ENCODE assay signal across 13 cellular contexts in genomic region chr16:1992475-1993292, GRCh38. TPM values are rescaled to one million over a fixed set of nuclear protein-coding genes. Genes with fewer than 3 reads are reported as not detected.
DNase-seq lines count a peak whose midpoint lies in the region; ATAC-seq, FAIRE-seq and TF ChIP-seq lines count a peak whose summit lies in the region.
"Had no signal": no experiment of that assay in that cellular context is flagged by ENCODE, and none has a peak within 500 bp of the region (broad histone marks: within the 10 kb centered on the region; RNA-seq: fewer than 3 reads in every experiment).

No MANE protein-coding gene starts in this region.

- peak overlapping the region; percentile 32; the same call in 1 of the 2 replicates for H3K4me3 ChIP-seq in AG04450 (ENCODE audit: low read depth, low read length)
- H3K4me3 ChIP-seq in HUES48 (ENCODE audit: low read depth, low read length), result peak overlapping the region; percentile 68; the same call in 1 of the 2 replicates
- no peak overlapping the region for H3K4me3 ChIP-seq in endothelial cell of umbilical vein (replicated peaks in 1 of 3; ENCODE audit: insufficient read depth in 1 of 3, low read depth in 1 of 3, low read length in 3 of 3)
- H3K4me3 ChIP-seq in neuronal stem cell (ENCODE audit: low read length in 2 of 2), result peak overlapping the region; percentile 26 to 76
- no peak overlapping the region for H3K4me3 ChIP-seq in body of pancreas
- H3K4me3 ChIP-seq: HAP-1 had no signal

- DNase-seq in AG04450 (ENCODE audit: low read depth, low spot score), result no peak
- no peak for DNase-seq in endothelial cell of umbilical vein (ENCODE audit: low read depth, low spot score)
- DNase-seq in neuronal stem cell (ENCODE audit: low spot score), result no peak
- DNase-seq in body of pancreas, result no peak
- DNase-seq in NCI-H2196 treated with DMSO at 0.1 percent for 48 hours (lab: John Stamatoyannopoulos, UW; ENCODE audit: unreplicated experiment), result no peak
- no peak for DNase-seq in NCI-H1105 treated with DMSO at 0.1 percent for 48 hours (lab: John Stamatoyannopoulos, UW)
- DNase-seq in NCI-H187 (lab: John Stamatoyannopoulos, UW), result no peak
- DNase-seq: NCI-H510A had no signal

- dilution Hi-C loops in endothelial cell of umbilical vein (cut with MboI; ENCODE audit: extremely low pct_ligation_motif_present, low sequenced_read_pairs), result no loop called here

- peaks cover 22% of the 10 kb centered on the region for H3K4me1 ChIP-seq in HUES48 (ENCODE audit: control insufficient read depth, insufficient read depth, low read length)
- peaks cover 7% of the 10 kb centered on the region for H3K4me1 ChIP-seq in endothelial cell of umbilical vein (ENCODE audit: control insufficient read depth, extremely low read depth, insufficient read depth, low read length)
- H3K4me1 ChIP-seq in neuronal stem cell (ENCODE audit: control insufficient read depth in 2 of 2, insufficient read depth in 1 of 2, low read depth in 1 of 2, low read length in 2 of 2), result peaks cover 12 to 18% of the 10 kb centered on the region in 2 donors
- H3K4me1 ChIP-seq in body of pancreas, result peaks cover 36% of the 10 kb centered on the region
- H3K4me1 ChIP-seq: HAP-1 had no signal

- H3K9ac ChIP-seq in HUES48 (ENCODE audit: low read depth, low read length) (peak overlapping the region; percentile 86; the same call in 1 of the 2 replicates), endothelial cell of umbilical vein (replicated peaks; ENCODE audit: extremely low read depth, insufficient read depth, low read length) (no peak overlapping the region), neuronal stem cell (ENCODE audit: low read depth, low read length, poor library complexity) (peak overlapping the region; percentile 88)

- TF ChIP-seq CTCF in AG04450 (IDR thresholded peaks at IDR 0.05; ENCODE audit: low read depth, low read length) (no peak), endothelial cell of umbilical vein (IDR thresholded peaks at IDR 0.05; ENCODE audit: extremely low read depth in 1 of 2, insufficient read depth in 1 of 2, low read depth in 1 of 2, low read length in 2 of 2) (no peak), body of pancreas (IDR thresholded peaks at IDR 0.05) (no peak)

- ATAC-seq in body of pancreas, result no peak

- H4K8ac ChIP-seq in neuronal stem cell (ENCODE audit: low read depth, low read length), result peak overlapping the region; percentile 65

- H3K9me3 ChIP-seq in AG04450 (ENCODE audit: control insufficient read depth, insufficient read depth, low read length) (peaks cover 12% of the 10 kb centered on the region; the same call in 1 of the 2 replicates), HUES48 (ENCODE audit: control insufficient read depth, insufficient read depth, low read length) (no peaks in the 10 kb centered on the region), endothelial cell of umbilical vein (replicated peaks; ENCODE audit: control insufficient read depth, insufficient read depth, low read length) (no peaks in the 10 kb centered on the region), neuronal stem cell (replicated peaks in 1 of 2; ENCODE audit: control insufficient read depth in 2 of 2, insufficient read depth in 1 of 2, low read depth in 1 of 2, low read length in 2 of 2) (peaks cover 0 to 4% of the 10 kb centered on the region in 2 donors), body of pancreas (no peaks in the 10 kb centered on the region)
- H3K9me3 ChIP-seq: HAP-1, ovary had no signal

- BruUV-seq in endothelial cell of umbilical vein (replicated peaks; lab: Mats Ljungman, UMichigan), result no TSS peak

- no peaks in the 10 kb centered on the region for H3K9me1 ChIP-seq in endothelial cell of umbilical vein (replicated peaks; ENCODE audit: control insufficient read depth, extremely low read depth, insufficient read depth, low read length)

- peak overlapping the region; percentile 99 for H3K18ac ChIP-seq in neuronal stem cell (ENCODE audit: low read length)

- intact Hi-C loops in endothelial cell of umbilical vein (cut with micrococcal nuclease), result no loop called here
- intact Hi-C loops in body of pancreas (cut with DNase I), result no loop called here

- no CpG with 5 or more reads among the region's 77 CpGs for WGBS in neuronal stem cell (ENCODE audit: extremely low coverage in 2 of 2, insufficient read length in 2 of 2, insufficient replicate concordance in 1 of 2), 2 donors
- WGBS in body of pancreas, 2 donors, result 38 to 50% methylated on average over 2 to 70 of the region's 77 CpGs

- TF ChIP-seq POLR2A in endothelial cell of umbilical vein (IDR thresholded peaks at IDR 0.05; ENCODE audit: low read depth, low read length) (no peak), body of pancreas (IDR thresholded peaks at IDR 0.05) (no peak)

- peaks cover 21% of the 10 kb centered on the region for H3K27me3 ChIP-seq in AG04450 (ENCODE audit: control insufficient read depth, insufficient read depth, low read length)
- peaks cover 26% of the 10 kb centered on the region for H3K27me3 ChIP-seq in HUES48 (ENCODE audit: control insufficient read depth, insufficient read depth, low read length)
- H3K27me3 ChIP-seq in endothelial cell of umbilical vein (ENCODE audit: control insufficient read depth in 2 of 2, insufficient read depth in 2 of 2, low read length in 2 of 2), result peaks cover 23 to 24% of the 10 kb centered on the region in 2 experiments
- H3K27me3 ChIP-seq in neuronal stem cell (ENCODE audit: control insufficient read depth in 3 of 3, insufficient read depth in 3 of 3, low read depth in 1 of 3, low read length in 3 of 3), result peaks cover 18 to 37% (median 34%) of the 10 kb centered on the region in 3 experiments
- H3K27me3 ChIP-seq in body of pancreas, result peaks cover 0 to 19% of the 10 kb centered on the region in 2 donors
- H3K27me3 ChIP-seq: ovary had no signal

- peak overlapping the region; percentile 99 for H3K23ac ChIP-seq in neuronal stem cell (ENCODE audit: low read depth, low read length, poor library complexity)

- peak overlapping the region; percentile 98 for H2BK12ac ChIP-seq in neuronal stem cell (ENCODE audit: low read length)

- H3K79me2 ChIP-seq in endothelial cell of umbilical vein (ENCODE audit: control insufficient read depth, insufficient read depth, low read length), result no peaks in the 10 kb centered on the region

- peak overlapping the region; percentile 39 for H2BK5ac ChIP-seq in neuronal stem cell (ENCODE audit: low read length)

- H3K79me1 ChIP-seq in neuronal stem cell (ENCODE audit: low read depth, low read length), result peaks cover 4% of the 10 kb centered on the region

- CTCF ChIA-PET in AG04450 (lab: Charles Lee) (interaction anchor here (1.5 to 4.0 kb wide), 2 partner anchors 11 to 148 kb away, joined by 4 to 16 read pairs; no protein-coding TSS in a partner anchor), endothelial cell of umbilical vein (lab: Charles Lee) (interaction anchor here (0.7 to 3.9 kb wide), 3 partner anchors 10 to 148 kb away, joined by 3 to 23 read pairs (median 9); no protein-coding TSS in a partner anchor)

- H3K4me2 ChIP-seq in endothelial cell of umbilical vein (ENCODE audit: insufficient read depth, low read length), result no peak overlapping the region
- H3K4me2 ChIP-seq in neuronal stem cell (ENCODE audit: insufficient read depth, low read length, poor library complexity, severe bottlenecking), result peak overlapping the region; percentile 73

- H3K14ac ChIP-seq in neuronal stem cell (ENCODE audit: low read length), result peak overlapping the region; percentile 94

- H3K36me3 ChIP-seq in HUES48 (ENCODE audit: control insufficient read depth, insufficient read depth, low read length), result peaks cover 12% of the 10 kb centered on the region
- H3K36me3 ChIP-seq in endothelial cell of umbilical vein (ENCODE audit: control insufficient read depth in 2 of 2, extremely low read depth in 1 of 2, insufficient read depth in 2 of 2, low read length in 2 of 2), result peaks cover 0 to 4% of the 10 kb centered on the region in 2 experiments
- peaks cover 5 to 17% of the 10 kb centered on the region in 2 donors for H3K36me3 ChIP-seq in neuronal stem cell (replicated peaks in 1 of 2; ENCODE audit: control insufficient read depth in 2 of 2, insufficient read depth in 2 of 2, low read length in 2 of 2)
- H3K36me3 ChIP-seq in body of pancreas (replicated peaks in 1 of 2; ENCODE audit: insufficient read depth in 1 of 2, low read depth in 2 of 2), result no peaks in the 10 kb centered on the region
- H3K36me3 ChIP-seq: ovary had no signal

- POLR2A ChIA-PET in AG04450 (lab: Yijun Ruan, JAX) (interaction anchor here (1.8 to 3.2 kb wide), 2 partner anchors 28 to 163 kb away, joined by 7 to 10 read pairs; partner anchors contain the start of genes RPS2 and TRAF7), endothelial cell of umbilical vein (lab: Charles Lee) (interaction anchor here (0.9 to 1.3 kb wide), 2 partner anchors 28 to 163 kb away, joined by 4 to 5 read pairs; partner anchors contain the start of genes RPS2 and TRAF7)

- H4K20me1 ChIP-seq in endothelial cell of umbilical vein (replicated peaks; ENCODE audit: control insufficient read depth, extremely low read depth, insufficient read depth, low read length), result no peaks in the 10 kb centered on the region

- H2AFZ ChIP-seq in endothelial cell of umbilical vein (ENCODE audit: low read depth, low read length) (peak overlapping the region; percentile 90), neuronal stem cell (ENCODE audit: low read length) (peak overlapping the region; percentile 81)

- FAIRE-seq in endothelial cell of umbilical vein (lab: Jason Lieb, UNC), result no peak
- FAIRE-seq: bronchial epithelial cell had no signal

- H2BK15ac ChIP-seq in neuronal stem cell (ENCODE audit: low read length), result peak overlapping the region; percentile 98

- peak overlapping the region; percentile 85 for H4K91ac ChIP-seq in neuronal stem cell (ENCODE audit: low read depth, low read length, poor library complexity)

- no peak overlapping the region for H3K27ac ChIP-seq in AG04450 (ENCODE audit: low read depth, low read length)
- no peak overlapping the region for H3K27ac ChIP-seq in HUES48 (ENCODE audit: low read depth, low read length)
- H3K27ac ChIP-seq in endothelial cell of umbilical vein (ENCODE audit: insufficient read depth, low read depth, low read length), result no peak overlapping the region
- no peak overlapping the region for H3K27ac ChIP-seq in neuronal stem cell (replicated peaks; ENCODE audit: low read length)
- H3K27ac ChIP-seq in body of pancreas, result no peak overlapping the region
- H3K27ac ChIP-seq: ovary had no signal

- peak overlapping the region; percentile 98 for H2AK5ac ChIP-seq in neuronal stem cell (ENCODE audit: low read depth, low read length)

- peak overlapping the region; percentile 93 for H3K4ac ChIP-seq in neuronal stem cell (ENCODE audit: low read length)

- peak overlapping the region; percentile 75 for H2BK120ac ChIP-seq in neuronal stem cell (ENCODE audit: low read depth, low read length)

RNA-seq across cellular contexts. Expression of gene SYNGR3, which starts 2.9 kb away (rescaled TPM):
- 1.8 and 2.3 TPM in 2 replicates for polyA plus RNA-seq in AG04450 (2011; rRNA removed)
- polyA minus RNA-seq in AG04450 (2011; rRNA and poly(A)+ RNA removed), result 2.3 and 2.6 TPM in 2 replicates
- total RNA-seq in endothelial cell of umbilical vein, result 0.81 and 0.95 TPM in 2 replicates
- polyA plus RNA-seq in endothelial cell of umbilical vein, result 1.4 and 2.6 TPM in 2 replicates
- polyA plus RNA-seq in endothelial cell of umbilical vein (2011; cell fraction: cytosol; rRNA removed), result 0.97 and 1.4 TPM in 2 replicates
- polyA plus RNA-seq in endothelial cell of umbilical vein (2011; cell fraction: nucleus; rRNA removed), result 1.0 and 1.1 TPM in 2 replicates
- polyA plus RNA-seq in endothelial cell of umbilical vein (2012), result 0.54 and 1.7 TPM in 2 replicates
- polyA minus RNA-seq in endothelial cell of umbilical vein, result 2.0 and 2.1 TPM in 2 replicates
- polyA minus RNA-seq in endothelial cell of umbilical vein (2011; cell fraction: cytosol; rRNA and poly(A)+ RNA removed), result 6.0 TPM
- polyA minus RNA-seq in endothelial cell of umbilical vein (2011; cell fraction: nucleus; rRNA and poly(A)+ RNA removed), result 0.24 and 0.72 TPM in 2 replicates
- 17.3 TPM for polyA plus RNA-seq in neuronal stem cell (2013, experiment 1 of 2)
- 17.9 TPM for polyA plus RNA-seq in neuronal stem cell (2013, experiment 2 of 2)
- total RNA-seq in body of pancreas, result 1 to 10 TPM in 1 of 2 donors, under 1 TPM in 1; 0.33 to 1.6 TPM

RNA-seq across cellular contexts. Expression of gene GFER, which starts 8.7 kb away (rescaled TPM):
- 15.8 and 19.5 TPM in 2 replicates for polyA plus RNA-seq in AG04450 (2011; rRNA removed)
- polyA minus RNA-seq in AG04450 (2011; rRNA and poly(A)+ RNA removed), result 8.3 and 10.6 TPM in 2 replicates
- total RNA-seq in endothelial cell of umbilical vein, result 29.9 and 30.5 TPM in 2 replicates
- polyA plus RNA-seq in endothelial cell of umbilical vein, result 13.7 and 26.0 TPM in 2 replicates
- 14.7 and 15.7 TPM in 2 replicates for polyA plus RNA-seq in endothelial cell of umbilical vein (2011; cell fraction: cytosol; rRNA removed)
- 9.8 and 11.5 TPM in 2 replicates for polyA plus RNA-seq in endothelial cell of umbilical vein (2011; cell fraction: nucleus; rRNA removed)
- 32.8 and 33.7 TPM in 2 replicates for polyA plus RNA-seq in endothelial cell of umbilical vein (2012)
- 6.6 and 10.7 TPM in 2 replicates for polyA minus RNA-seq in endothelial cell of umbilical vein
- polyA minus RNA-seq in endothelial cell of umbilical vein (2011; cell fraction: cytosol; rRNA and poly(A)+ RNA removed), result 25.2 TPM
- polyA minus RNA-seq in endothelial cell of umbilical vein (2011; cell fraction: nucleus; rRNA and poly(A)+ RNA removed), result 4.5 and 7.2 TPM in 2 replicates
- polyA plus RNA-seq in neuronal stem cell (2013, experiment 1 of 2), result 32.3 TPM
- polyA plus RNA-seq in neuronal stem cell (2013, experiment 2 of 2), result 33.5 TPM
- 10 to 100 TPM; 13.2 to 35.9 TPM for total RNA-seq in body of pancreas

RNA-seq across cellular contexts. Expression of gene NOXO1, which starts 11.4 kb away (rescaled TPM):
- polyA plus RNA-seq in AG04450 (2011; rRNA removed) (not detected in 2 replicates), endothelial cell of umbilical vein (0.37 and 0.40 TPM in 2 replicates)
- not detected in 2 replicates for polyA minus RNA-seq in AG04450 (2011; rRNA and poly(A)+ RNA removed)
- total RNA-seq in endothelial cell of umbilical vein (0.60 TPM in 1 of 2 replicates, not detected in the other), body of pancreas (not detected)
- 0.17 TPM in 1 of 2 replicates, not detected in the other for polyA plus RNA-seq in endothelial cell of umbilical vein (2011; cell fraction: cytosol; rRNA removed)
- 1.7 and 2.0 TPM in 2 replicates for polyA plus RNA-seq in endothelial cell of umbilical vein (2011; cell fraction: nucleus; rRNA removed)
- 0.41 TPM in 1 of 2 replicates, not detected in the other for polyA plus RNA-seq in endothelial cell of umbilical vein (2012)
- 0.17 TPM in 1 of 2 replicates, not detected in the other for polyA minus RNA-seq in endothelial cell of umbilical vein
- not detected for polyA minus RNA-seq in endothelial cell of umbilical vein (2011; cell fraction: cytosol; rRNA and poly(A)+ RNA removed)
- polyA minus RNA-seq in endothelial cell of umbilical vein (2011; cell fraction: nucleus; rRNA and poly(A)+ RNA removed), result not detected in 2 replicates
- polyA plus RNA-seq in neuronal stem cell (2013, experiment 1 of 2), result 0.14 TPM
- 0.08 TPM for polyA plus RNA-seq in neuronal stem cell (2013, experiment 2 of 2)
- total RNA-seq: M059J had no signal

RNA-seq across cellular contexts. Expression of gene ZNF598, which starts 16.9 kb away (rescaled TPM):
- polyA plus RNA-seq in AG04450 (2011; rRNA removed) (8.2 and 10.7 TPM in 2 replicates), endothelial cell of umbilical vein (43.3 TPM in 2 replicates)
- 7.2 and 7.8 TPM in 2 replicates for polyA minus RNA-seq in AG04450 (2011; rRNA and poly(A)+ RNA removed)
- total RNA-seq in endothelial cell of umbilical vein (60.5 and 67.0 TPM in 2 replicates), body of pancreas (10 to 100 TPM; 41.0 to 55.4 TPM)
- 32.2 and 43.0 TPM in 2 replicates for polyA plus RNA-seq in endothelial cell of umbilical vein (2011; cell fraction: cytosol; rRNA removed)
- polyA plus RNA-seq in endothelial cell of umbilical vein (2011; cell fraction: nucleus; rRNA removed), result 96.3 and 100.0 TPM in 2 replicates
- polyA plus RNA-seq in endothelial cell of umbilical vein (2012), result 25.3 and 32.2 TPM in 2 replicates
- 14.8 and 20.7 TPM in 2 replicates for polyA minus RNA-seq in endothelial cell of umbilical vein
- polyA minus RNA-seq in endothelial cell of umbilical vein (2011; cell fraction: cytosol; rRNA and poly(A)+ RNA removed), result 70.3 TPM
- 13.4 and 28.0 TPM in 2 replicates for polyA minus RNA-seq in endothelial cell of umbilical vein (2011; cell fraction: nucleus; rRNA and poly(A)+ RNA removed)
- 21.3 TPM for polyA plus RNA-seq in neuronal stem cell (2013, experiment 1 of 2)
- 20.9 TPM for polyA plus RNA-seq in neuronal stem cell (2013, experiment 2 of 2)

RNA-seq across cellular contexts. Expression of gene TBL3, which starts 20.8 kb away (rescaled TPM):
- 13.7 and 24.8 TPM in 2 replicates for polyA plus RNA-seq in AG04450 (2011; rRNA removed)
- 22.7 and 31.8 TPM in 2 replicates for polyA minus RNA-seq in AG04450 (2011; rRNA and poly(A)+ RNA removed)
- total RNA-seq in endothelial cell of umbilical vein, result 42.2 and 42.3 TPM in 2 replicates
- 77.1 and 80.6 TPM in 2 replicates for polyA plus RNA-seq in endothelial cell of umbilical vein
- polyA plus RNA-seq in endothelial cell of umbilical vein (2011; cell fraction: cytosol; rRNA removed), result 41.0 and 51.3 TPM in 2 replicates
- polyA plus RNA-seq in endothelial cell of umbilical vein (2011; cell fraction: nucleus; rRNA removed), result 86.9 and 88.7 TPM in 2 replicates
- polyA plus RNA-seq in endothelial cell of umbilical vein (2012), result 41.6 and 49.8 TPM in 2 replicates
- polyA minus RNA-seq in endothelial cell of umbilical vein, result 38.8 and 42.1 TPM in 2 replicates
- polyA minus RNA-seq in endothelial cell of umbilical vein (2011; cell fraction: cytosol; rRNA and poly(A)+ RNA removed), result 53.1 TPM
- polyA minus RNA-seq in endothelial cell of umbilical vein (2011; cell fraction: nucleus; rRNA and poly(A)+ RNA removed), result 17.1 and 27.7 TPM in 2 replicates
- polyA plus RNA-seq in neuronal stem cell (2013, experiment 1 of 2), result 20.3 TPM
- 19.7 TPM for polyA plus RNA-seq in neuronal stem cell (2013, experiment 2 of 2)
- 10 to 100 TPM; 38.9 to 40.7 TPM for total RNA-seq in body of pancreas

Comparison
In these comparisons a context has a peak if more than half of its experiments do, and no peak if none do; other contexts are left out.
1. H3K4me3 ChIP-seq: peak in AG04450 (single experiment), HUES48 (single experiment) and neuronal stem cell (2 of 2); none in endothelial cell of umbilical vein (0 of 3) and body of pancreas (0 of 2).